In the genomic region with DNA sequence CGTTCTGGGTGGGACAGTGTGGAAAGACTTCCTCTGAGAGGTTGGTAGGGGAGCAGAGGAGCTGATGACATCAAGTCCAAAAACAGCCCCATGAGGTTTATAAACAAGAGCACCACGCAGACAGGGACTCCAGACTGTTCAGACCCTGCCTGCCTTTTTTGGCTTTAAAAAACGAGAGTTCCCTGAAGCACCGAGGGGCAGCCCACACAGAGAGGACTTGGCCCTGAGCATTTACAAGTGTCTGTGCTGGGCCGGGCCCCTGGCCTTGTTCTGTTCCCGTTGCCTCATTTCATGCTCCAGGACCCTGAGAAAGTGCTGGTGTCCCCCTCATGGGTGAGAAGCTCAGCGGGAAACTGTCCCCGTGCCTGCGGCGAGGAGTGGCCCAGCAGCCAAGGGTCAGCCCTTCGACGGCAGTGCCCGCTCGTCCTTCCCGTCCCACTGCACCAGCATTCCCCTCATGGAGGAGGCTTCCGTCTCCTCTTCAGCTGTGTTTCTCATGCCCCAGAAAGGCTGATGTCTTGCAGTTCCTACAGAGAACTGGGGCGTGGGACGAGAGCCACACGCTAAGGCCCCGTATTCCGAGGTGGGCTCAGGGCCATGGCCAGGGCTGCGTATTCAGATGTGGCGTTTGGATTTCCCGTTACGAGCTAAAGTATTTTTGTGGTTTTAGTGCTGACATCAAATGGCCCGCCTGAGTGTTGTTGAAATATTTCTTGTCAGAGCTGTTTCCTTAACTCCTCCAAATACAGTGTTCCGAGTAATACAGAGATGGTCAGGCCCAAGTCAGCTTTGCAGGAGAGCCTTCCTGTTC, we compare ENCODE assay signal across 11 cellular contexts.
A peak's percentile ranks its signal among the peaks of the same experiment; 100 is the strongest.
DNase-seq lines count a peak whose midpoint lies in the region; ATAC-seq and TF ChIP-seq lines count a peak whose summit lies in the region.
"Had no signal": no experiment of that assay in that cellular context is flagged by ENCODE, and none has a peak within 500 bp of the region (broad histone marks: within the 10 kb centered on the region; RNA-seq: fewer than 3 reads in every experiment).

No MANE protein-coding gene starts in this region.

- POLR2A ChIA-PET in WTC11 (lab: Charles Lee), result interaction anchor here (1.4 kb wide), 1 partner anchor 9 kb away, joined by 3 read pairs; no protein-coding TSS in a partner anchor

- CTCF ChIA-PET in WTC11 (lab: Charles Lee), result interaction anchor here (1.0 to 1.1 kb wide), 4 partner anchors 9 to 159 kb away, joined by 3 to 4 read pairs (median 4); no protein-coding TSS in a partner anchor

- intact Hi-C loops in left cardiac atrium (cut with DNase I), result no loop called here
- intact Hi-C loops in posterior vena cava (cut with DNase I), result no loop called here

- peak overlapping the region; percentile 88 for H3K27ac Mint-ChIP-seq in WTC11

- DNase-seq in AG08396 (ENCODE audit: low spot score), result peak; percentile 74
- no peak for DNase-seq in WTC11 (ENCODE audit: low spot score)
- no peak for DNase-seq in left cardiac atrium
- peak; percentile 86 for DNase-seq in posterior vena cava (ENCODE audit: low spot score)
- DNase-seq in T1000 (lab: John Stamatoyannopoulos, UW), result no peak
- no peak for DNase-seq in SKM-1 treated with dmso at 0.1 percent for 144 hours (lab: John Stamatoyannopoulos, UW; ENCODE audit: unreplicated experiment)
- DNase-seq in central memory CD4-positive, alpha-beta T cell, result no peak
- DNase-seq: activated gamma-delta T cell treated with Interleukin-2 at 50 U/mL for 16 hours, kidney, WERI-Rb-1 had no signal

- peaks cover 10% of the 10 kb centered on the region for H3K9me3 Mint-ChIP-seq in WTC11

- no peak for TF ChIP-seq CTCF in WTC11 (IDR thresholded peaks at IDR 0.05)

- H3K36me3 Mint-ChIP-seq in WTC11, result peaks cover 23% of the 10 kb centered on the region

- no peak overlapping the region for H3K4me3 Mint-ChIP-seq in WTC11

- H3K27me3 Mint-ChIP-seq in WTC11 (ENCODE audit: low read depth), result no peaks in the 10 kb centered on the region

- ATAC-seq in WTC11 (no peak), left cardiac atrium (peak; percentile 65 to 67), HG03108 (IDR thresholded peaks at IDR 0.05; ENCODE audit: unreplicated experiment) (no peak)

- peaks cover 47% of the 10 kb centered on the region for H3K4me1 Mint-ChIP-seq in WTC11

TF ChIP-seq in WTC11, 78 proteins besides CTCF, POLR2A, EP300 and RAD21:
- TF ChIP-seq TEAD1 (CRISPR knock-in tag; IDR thresholded peaks at IDR 0.05), result no peak
- TF ChIP-seq NR3C1 (CRISPR knock-in tag; conservative IDR thresholded peaks at IDR 0.05; ENCODE audit: low read depth), result no peak
- TF ChIP-seq, protein P1, sequence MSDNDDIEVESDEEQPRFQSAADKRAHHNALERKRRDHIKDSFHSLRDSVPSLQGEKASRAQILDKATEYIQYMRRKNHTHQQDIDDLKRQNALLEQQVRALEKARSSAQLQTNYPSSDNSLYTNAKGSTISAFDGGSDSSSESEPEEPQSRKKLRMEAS (CRISPR knock-in tag; IDR thresholded peaks at IDR 0.05), result no peak
- TF ChIP-seq, protein P2, sequence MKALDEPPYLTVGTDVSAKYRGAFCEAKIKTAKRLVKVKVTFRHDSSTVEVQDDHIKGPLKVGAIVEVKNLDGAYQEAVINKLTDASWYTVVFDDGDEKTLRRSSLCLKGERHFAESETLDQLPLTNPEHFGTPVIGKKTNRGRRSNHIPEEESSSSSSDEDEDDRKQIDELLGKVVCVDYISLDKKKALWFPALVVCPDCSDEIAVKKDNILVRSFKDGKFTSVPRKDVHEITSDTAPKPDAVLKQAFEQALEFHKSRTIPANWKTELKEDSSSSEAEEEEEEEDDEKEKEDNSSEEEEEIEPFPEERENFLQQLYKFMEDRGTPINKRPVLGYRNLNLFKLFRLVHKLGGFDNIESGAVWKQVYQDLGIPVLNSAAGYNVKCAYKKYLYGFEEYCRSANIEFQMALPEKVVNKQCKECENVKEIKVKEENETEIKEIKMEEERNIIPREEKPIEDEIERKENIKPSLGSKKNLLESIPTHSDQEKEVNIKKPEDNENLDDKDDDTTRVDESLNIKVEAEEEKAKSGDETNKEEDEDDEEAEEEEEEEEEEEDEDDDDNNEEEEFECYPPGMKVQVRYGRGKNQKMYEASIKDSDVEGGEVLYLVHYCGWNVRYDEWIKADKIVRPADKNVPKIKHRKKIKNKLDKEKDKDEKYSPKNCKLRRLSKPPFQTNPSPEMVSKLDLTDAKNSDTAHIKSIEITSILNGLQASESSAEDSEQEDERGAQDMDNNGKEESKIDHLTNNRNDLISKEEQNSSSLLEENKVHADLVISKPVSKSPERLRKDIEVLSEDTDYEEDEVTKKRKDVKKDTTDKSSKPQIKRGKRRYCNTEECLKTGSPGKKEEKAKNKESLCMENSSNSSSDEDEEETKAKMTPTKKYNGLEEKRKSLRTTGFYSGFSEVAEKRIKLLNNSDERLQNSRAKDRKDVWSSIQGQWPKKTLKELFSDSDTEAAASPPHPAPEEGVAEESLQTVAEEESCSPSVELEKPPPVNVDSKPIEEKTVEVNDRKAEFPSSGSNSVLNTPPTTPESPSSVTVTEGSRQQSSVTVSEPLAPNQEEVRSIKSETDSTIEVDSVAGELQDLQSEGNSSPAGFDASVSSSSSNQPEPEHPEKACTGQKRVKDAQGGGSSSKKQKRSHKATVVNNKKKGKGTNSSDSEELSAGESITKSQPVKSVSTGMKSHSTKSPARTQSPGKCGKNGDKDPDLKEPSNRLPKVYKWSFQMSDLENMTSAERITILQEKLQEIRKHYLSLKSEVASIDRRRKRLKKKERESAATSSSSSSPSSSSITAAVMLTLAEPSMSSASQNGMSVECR (CRISPR knock-in tag; IDR thresholded peaks at IDR 0.05; ENCODE audit: borderline replicate concordance), result no peak
- TF ChIP-seq, protein P3, sequence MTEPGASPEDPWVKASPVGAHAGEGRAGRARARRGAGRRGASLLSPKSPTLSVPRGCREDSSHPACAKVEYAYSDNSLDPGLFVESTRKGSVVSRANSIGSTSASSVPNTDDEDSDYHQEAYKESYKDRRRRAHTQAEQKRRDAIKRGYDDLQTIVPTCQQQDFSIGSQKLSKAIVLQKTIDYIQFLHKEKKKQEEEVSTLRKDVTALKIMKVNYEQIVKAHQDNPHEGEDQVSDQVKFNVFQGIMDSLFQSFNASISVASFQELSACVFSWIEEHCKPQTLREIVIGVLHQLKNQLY (CRISPR knock-in tag; IDR thresholded peaks at IDR 0.05), result no peak

Comparison
In these comparisons a context has a peak if more than half of its experiments do, and no peak if none do; other contexts are left out.
1. DNase-seq: peak in AG08396 (single experiment) and posterior vena cava (single experiment); none in WTC11 (single experiment), left cardiac atrium (single experiment), T1000 (single experiment), SKM-1 treated with dmso at 0.1 percent for 144 hours (single experiment) and central memory CD4-positive, alpha-beta T cell (single experiment).
2. ATAC-seq: peak in left cardiac atrium (2 of 2); none in WTC11 (single experiment) and HG03108 (single experiment).